In genomic region chr14:100588671-100589070, GRCh38 we compare ENCODE assay signal across 1 cellular context.
TF ChIP-seq lines count a peak whose summit lies in the region.

No MANE protein-coding gene starts in this region.

TF ChIP-seq in WTC11, 78 proteins besides CTCF, POLR2A, EP300 and RAD21 (continued from another document):
- TF ChIP-seq USF2 (CRISPR knock-in tag; IDR thresholded peaks at IDR 0.05): no peak
- TF ChIP-seq NFE2L1 (CRISPR knock-in tag; IDR thresholded peaks at IDR 0.05): no peak
